Comparison of ENCODE assay signal across 1 cellular context in genomic region chr7:87933953-87934698, GRCh38.
TF ChIP-seq lines count a peak whose summit lies in the region.

TSS of gene ADAM22 (plus strand) at chr7:87934251. CDS start at chr7:87934466, 215 bp downstream.

TF ChIP-seq in HepG2, 621 proteins besides CTCF, POLR2A, EP300 and RAD21 (continued from another document and continues in another):
- no peak for TF ChIP-seq SNAPC4 (CRISPR knock-in tag; IDR thresholded peaks at IDR 0.05)
- 0 out of 2 replicates have a peak, but pooled peaks have one; percentile 73 for TF ChIP-seq ZNF260 (CRISPR knock-in tag; IDR thresholded peaks at IDR 0.05; ENCODE audit: borderline replicate concordance, low read depth)
- TF ChIP-seq ZNF512 (CRISPR knock-in tag; IDR thresholded peaks at IDR 0.05): no peak
- no peak for TF ChIP-seq ZNF546 (CRISPR knock-in tag; conservative IDR thresholded peaks at IDR 0.05)
- TF ChIP-seq HIVEP1 (CRISPR knock-in tag; IDR thresholded peaks at IDR 0.05): no peak
- no peak for TF ChIP-seq JDP2 (CRISPR knock-in tag; IDR thresholded peaks at IDR 0.05; ENCODE audit: borderline replicate concordance)
- 0 out of 2 replicates have a peak, but pooled peaks have one; percentile 64 for TF ChIP-seq ZSCAN12 (CRISPR knock-in tag; IDR thresholded peaks at IDR 0.05)
- TF ChIP-seq ZBTB26 (CRISPR knock-in tag; IDR thresholded peaks at IDR 0.05; ENCODE audit: borderline replicate concordance): no peak
- no peak for TF ChIP-seq ZNF674 (CRISPR knock-in tag; IDR thresholded peaks at IDR 0.05; ENCODE audit: low read depth)
- TF ChIP-seq ZNF207 (IDR thresholded peaks at IDR 0.05; ENCODE audit: borderline replicate concordance): no peak
- TF ChIP-seq MAX (IDR thresholded peaks at IDR 0.05): peak; percentile 82
- TF ChIP-seq HCFC1 (IDR thresholded peaks at IDR 0.05; ENCODE audit: low read depth, low read length): peak; percentile 80
- TF ChIP-seq GTF3A (CRISPR knock-in tag; conservative IDR thresholded peaks at IDR 0.05): no peak
- TF ChIP-seq DBP (CRISPR knock-in tag; IDR thresholded peaks at IDR 0.05; ENCODE audit: not compliant biosample characterization): no peak
- no peak for TF ChIP-seq MBD4 (IDR thresholded peaks at IDR 0.05; ENCODE audit: borderline replicate concordance, low read length)
- no peak for TF ChIP-seq EZH2 (conservative IDR thresholded peaks at IDR 0.05; ENCODE audit: low read depth, low read length)
- TF ChIP-seq ZNF160 (CRISPR knock-in tag; IDR thresholded peaks at IDR 0.05): peak; percentile 85; the same call in 1 of the 2 replicates
- TF ChIP-seq ZNF12 (CRISPR knock-in tag; IDR thresholded peaks at IDR 0.05): 0 out of 2 replicates have a peak, but pooled peaks have one; percentile 45
- TF ChIP-seq SP2 (CRISPR knock-in tag; IDR thresholded peaks at IDR 0.05): no peak
- no peak for TF ChIP-seq FOXK2 (IDR thresholded peaks at IDR 0.05)
- no peak for TF ChIP-seq ZNF569 (CRISPR knock-in tag; IDR thresholded peaks at IDR 0.05; ENCODE audit: borderline replicate concordance)
- peak; percentile 30; the same call in 1 of the 2 replicates for TF ChIP-seq ZFP90 (CRISPR knock-in tag; IDR thresholded peaks at IDR 0.05; ENCODE audit: borderline replicate concordance)
- TF ChIP-seq DRAP1 (CRISPR knock-in tag; IDR thresholded peaks at IDR 0.05): no peak; the same call in 1 of the 2 replicates
- no peak for TF ChIP-seq ZNF549 (CRISPR knock-in tag; IDR thresholded peaks at IDR 0.05)
- no peak for TF ChIP-seq RFX3 (CRISPR knock-in tag; IDR thresholded peaks at IDR 0.05)
- no peak for TF ChIP-seq SMC3 (IDR thresholded peaks at IDR 0.05; ENCODE audit: low read length)
- TF ChIP-seq PRPF4 (IDR thresholded peaks at IDR 0.05; ENCODE audit: low read depth, low read length, poor library complexity, severe bottlenecking): no peak
- no peak for TF ChIP-seq ATM (IDR thresholded peaks at IDR 0.05; ENCODE audit: borderline replicate concordance)
- no peak for TF ChIP-seq ZBTB46 (CRISPR knock-in tag; IDR thresholded peaks at IDR 0.05; ENCODE audit: borderline replicate concordance)
- TF ChIP-seq ZNF704 (CRISPR knock-in tag; IDR thresholded peaks at IDR 0.05; ENCODE audit: borderline replicate concordance): 0 out of 2 replicates have a peak, but pooled peaks have one; percentile 10
- TF ChIP-seq CENPBD1 (CRISPR knock-in tag; IDR thresholded peaks at IDR 0.05; ENCODE audit: borderline replicate concordance, low read depth): no peak
- peak; percentile 94 for TF ChIP-seq ZNF275 (CRISPR knock-in tag; IDR thresholded peaks at IDR 0.05; ENCODE audit: borderline replicate concordance)
- peak; percentile 82 for TF ChIP-seq TAF1 (CRISPR knock-in tag; IDR thresholded peaks at IDR 0.05)
- TF ChIP-seq PBX3 (CRISPR knock-in tag; IDR thresholded peaks at IDR 0.05; ENCODE audit: borderline replicate concordance): 0 out of 2 replicates have a peak, but pooled peaks have one; percentile 65
- TF ChIP-seq THYN1 (CRISPR knock-in tag; IDR thresholded peaks at IDR 0.05; ENCODE audit: borderline replicate concordance, low read depth): no peak
- TF ChIP-seq ELF1 (CRISPR knock-in tag; IDR thresholded peaks at IDR 0.05): no peak; the same call in 1 of the 2 replicates
- no peak for TF ChIP-seq SMAD9 (CRISPR knock-in tag; IDR thresholded peaks at IDR 0.05)
- TF ChIP-seq ZIK1 (CRISPR knock-in tag; IDR thresholded peaks at IDR 0.05; ENCODE audit: borderline replicate concordance, low read depth): no peak
- peak; percentile 91 for TF ChIP-seq ETV5 (CRISPR knock-in tag; IDR thresholded peaks at IDR 0.05; ENCODE audit: borderline replicate concordance)
- TF ChIP-seq ZNF790 (CRISPR knock-in tag; IDR thresholded peaks at IDR 0.05; ENCODE audit: borderline replicate concordance): 0 out of 2 replicates have a peak, but pooled peaks have one; percentile 23
- TF ChIP-seq TIGD3 (CRISPR knock-in tag; IDR thresholded peaks at IDR 0.05; ENCODE audit: borderline replicate concordance): no peak
- no peak for TF ChIP-seq ZNF317 (CRISPR knock-in tag; IDR thresholded peaks at IDR 0.05)
- no peak for TF ChIP-seq ZNF10 (CRISPR knock-in tag; IDR thresholded peaks at IDR 0.05; ENCODE audit: borderline replicate concordance, low read depth)
- TF ChIP-seq POLR2AphosphoS2 (IDR thresholded peaks at IDR 0.05; ENCODE audit: low read depth, low read length): no peak
- TF ChIP-seq CREB1 (IDR thresholded peaks at IDR 0.05): no peak
- 0 out of 2 replicates have a peak, but pooled peaks have one; percentile 7 for TF ChIP-seq CREB1 (CRISPR knock-in tag; IDR thresholded peaks at IDR 0.05)
- TF ChIP-seq E2F1 (CRISPR knock-in tag; IDR thresholded peaks at IDR 0.05): peak; percentile 88
- TF ChIP-seq ZNF354B (CRISPR knock-in tag; IDR thresholded peaks at IDR 0.05): no peak
